ENCODE assay signal across 8 cellular contexts in genomic region chr3:42013652-42014442, GRCh38. TPM values are rescaled to one million over a fixed set of nuclear protein-coding genes. Genes with fewer than 3 reads are reported as not detected.
DNase-seq lines count a peak whose midpoint lies in the region; ATAC-seq, FAIRE-seq and TF ChIP-seq lines count a peak whose summit lies in the region.

No MANE protein-coding gene starts in this region.

- peaks cover 5 to 7% (median 6%) of the 10 kb centered on the region in 4 experiments; a peak in 6 of 7 replicates for H3K4me1 ChIP-seq in H1 (replicated peaks in 1 of 4; ENCODE audit: control insufficient read depth in 3 of 4, insufficient read depth in 4 of 4, low read length in 3 of 4)
- H3K4me1 ChIP-seq in muscle layer of colon (ENCODE audit: insufficient read depth, low read length): peaks cover 34% of the 10 kb centered on the region
- H3K4me1 ChIP-seq in tibial artery: peaks cover 0 to 35% (median 17%) of the 10 kb centered on the region in 4 donors

- no peaks in the 10 kb centered on the region for H3K9me3 Mint-ChIP-seq in activated CD4-positive, alpha-beta T cell treated with anti-CD3 and anti-CD28 coated beads, Interleukin-2, amount 10 ng/mL, durations not matched to agents 7 days and 5 days

- TF ChIP-seq RAD21 in H1 (IDR thresholded peaks at IDR 0.05 in 1 of 2, conservative IDR thresholded peaks at IDR 0.05 in 1 of 2; ENCODE audit: low read depth in 2 of 2, low read length in 2 of 2): no peak

- H3K27ac Mint-ChIP-seq in activated CD4-positive, alpha-beta T cell treated with anti-CD3 and anti-CD28 coated beads, Interleukin-2, amount 10 ng/mL, durations not matched to agents 7 days and 5 days: peak overlapping the region; percentile 94

- ATAC-seq in GM18868 (IDR thresholded peaks at IDR 0.05; ENCODE audit: unreplicated experiment) (peak; percentile 2), HG03439 (IDR thresholded peaks at IDR 0.05; ENCODE audit: unreplicated experiment) (peak; percentile 13)

- H3K79me1 ChIP-seq in H1 (ENCODE audit: low read depth, low read length): no peaks in the 10 kb centered on the region; the same call in 1 of the 2 replicates

- no peak overlapping the region for H3K14ac ChIP-seq in H1 (ENCODE audit: insufficient read length)

- H4K8ac ChIP-seq in H1 (ENCODE audit: extremely low read depth, insufficient read depth, low read length): peak overlapping the region; percentile 23; the same call in 1 of the 2 replicates

- no peak overlapping the region for H2AK5ac ChIP-seq in H1 (ENCODE audit: low read depth, low read length)

- TF ChIP-seq EP300 in H1 (IDR thresholded peaks at IDR 0.05; ENCODE audit: borderline replicate concordance in 1 of 2, low read depth in 2 of 2, low read length in 2 of 2): no peak

- no peak overlapping the region for H2BK5ac ChIP-seq in H1 (ENCODE audit: low read depth, low read length)

- H3K9me3 ChIP-seq in H1 (ENCODE audit: insufficient read depth in 2 of 2, low read depth in 1 of 2, low read length in 1 of 2): no peaks in the 10 kb centered on the region
- no peaks in the 10 kb centered on the region for H3K9me3 ChIP-seq in muscle layer of colon (ENCODE audit: low read length)
- no peaks in the 10 kb centered on the region for H3K9me3 ChIP-seq in tibial artery

- no peak overlapping the region for H3K4ac ChIP-seq in H1 (replicated peaks; ENCODE audit: insufficient read length, low read depth, low read length)

- H3K4me2 ChIP-seq in H1 (ENCODE audit: insufficient read depth in 1 of 2, low read depth in 2 of 2, low read length in 2 of 2): peak overlapping the region; percentile 81 to 96

- no peak overlapping the region for H3K23ac ChIP-seq in H1 (ENCODE audit: insufficient read length)

- no peak overlapping the region for H4K91ac ChIP-seq in H1 (replicated peaks; ENCODE audit: insufficient read length, low read length)

- H2BK15ac ChIP-seq in H1 (ENCODE audit: low read length): no peak overlapping the region

- peak in 1 of 2 experiments; percentile 23; a peak in 1 of 3 replicates for TF ChIP-seq POLR2A in H1 (IDR thresholded peaks at IDR 0.05; ENCODE audit: control extremely low read depth in 1 of 2, low read depth in 2 of 2, low read length in 2 of 2)

- H2AFZ ChIP-seq in H1 (ENCODE audit: low read length): no peak overlapping the region

- FAIRE-seq in H1 (lab: Jason Lieb, UNC): no peak

- no peak overlapping the region for H4K5ac ChIP-seq in H1 (ENCODE audit: insufficient read length, low read depth, low read length)

- peaks cover 6% of the 10 kb centered on the region for H3K36me3 Mint-ChIP-seq in activated CD4-positive, alpha-beta T cell treated with anti-CD3 and anti-CD28 coated beads, Interleukin-2, amount 10 ng/mL, durations not matched to agents 7 days and 5 days (ENCODE audit: low read depth)

- H3K27ac ChIP-seq in 22Rv1: peak overlapping the region; percentile 63
- H3K27ac ChIP-seq in H1 (ENCODE audit: low read depth, low read length): no peak overlapping the region
- peak overlapping the region; percentile 94 for H3K27ac ChIP-seq in muscle layer of colon (ENCODE audit: low read depth, low read length)
- peak overlapping the region; percentile 76 to 82 for H3K27ac ChIP-seq in tibial artery

- no peaks in the 10 kb centered on the region for H3K27me3 Mint-ChIP-seq in activated CD4-positive, alpha-beta T cell treated with anti-CD3 and anti-CD28 coated beads, Interleukin-2, amount 10 ng/mL, durations not matched to agents 7 days and 5 days

- WGBS in H1 (ENCODE audit: extremely low coverage in 1 of 2, insufficient coverage in 1 of 2, insufficient read length in 1 of 2, insufficient replicate concordance in 2 of 2, low coverage in 1 of 2, low lambda C conversion rate in 2 of 2, missing lambda C conversion rate in 1 of 2), 2 experiments: 3% methylated on average over 78 of the region's 110 CpGs; no CpG with 5 or more reads in 1 of the 2 experiments

- TF ChIP-seq CTCF in 22Rv1 (IDR thresholded peaks at IDR 0.05) (peak; percentile 24; the same call in 1 of the 2 replicates), H1 (IDR thresholded peaks at IDR 0.05; ENCODE audit: control extremely low read depth in 1 of 3, insufficient read depth in 1 of 3, low read depth in 1 of 3, low read length in 3 of 3) (no peak; a peak in 1 of 4 replicates), tibial artery (IDR thresholded peaks at IDR 0.05) (peak in 1 of 2 experiments; percentile 16)

- CTCF ChIA-PET in activated CD4-positive, alpha-beta T cell treated with anti-CD3 and anti-CD28 coated beads, Interleukin-2, amount 10 ng/mL, durations not matched to agents 7 days and 5 days (lab: Charles Lee): interaction anchor here (0.7 to 1.2 kb wide), 3 partner anchors 13 to 52 kb away, joined by 3 read pairs; partner anchors contain the start of gene ULK4
- CTCF ChIA-PET in H1 (lab: Charles Lee; ENCODE audit: partially characterized antibody): interaction anchor here (0.6 to 5.1 kb wide), 11 partner anchors 8 to 108 kb away, joined by 3 to 42 read pairs (median 5); no protein-coding TSS in a partner anchor

- peaks cover 15% of the 10 kb centered on the region for H3K23me2 ChIP-seq in H1 (ENCODE audit: low read depth, low read length)

- peaks cover 2 to 6% of the 10 kb centered on the region in 2 experiments for H4K20me1 ChIP-seq in H1 (replicated peaks in 1 of 2; ENCODE audit: control insufficient read depth in 1 of 2, insufficient read depth in 2 of 2, low read length in 2 of 2)

- peak overlapping the region; percentile 83 for H3K4me3 Mint-ChIP-seq in activated CD4-positive, alpha-beta T cell treated with anti-CD3 and anti-CD28 coated beads, Interleukin-2, amount 10 ng/mL, durations not matched to agents 7 days and 5 days

- H3K18ac ChIP-seq in H1 (ENCODE audit: extremely low read depth, low read length): 0 out of 2 replicates have a peak overlapping the region, but pooled peaks have one; percentile 42

- peak overlapping the region; percentile 24 to 80 (median 62); a peak in 6 of 7 replicates for H3K9ac ChIP-seq in H1 (replicated peaks in 1 of 4; ENCODE audit: extremely low read depth in 1 of 4, low read depth in 3 of 4, low read length in 3 of 4)
- H3K9ac ChIP-seq in muscle layer of colon (ENCODE audit: low read length): peak overlapping the region; percentile 59

- H3K4me3 ChIP-seq in H1 (ENCODE audit: extremely low read depth in 1 of 4, insufficient read depth in 2 of 4, low read depth in 3 of 4, low read length in 4 of 4) (peak overlapping the region; percentile 64 to 75 (median 70)), muscle layer of colon (ENCODE audit: low read depth in 1 of 2, low read length in 2 of 2) (peak overlapping the region; percentile 65 to 97), tibial artery (peak overlapping the region; percentile 73 to 88)

- intact Hi-C loops in tibial artery (cut with DNase I; ENCODE audit: low total_unique reads): loop anchor here (5.0 kb wide), 2 partner anchors 52 to 83 kb away; partner anchors contain the start of gene ULK4

- H3K36me3 ChIP-seq in H1 (ENCODE audit: control insufficient read depth in 2 of 4, insufficient read depth in 4 of 4, low read length in 3 of 4) (no peaks in the 10 kb centered on the region), muscle layer of colon (ENCODE audit: insufficient read depth, low read length) (no peaks in the 10 kb centered on the region), tibial artery (no peaks in the 10 kb centered on the region)

- peaks cover 4 to 45% of the 10 kb centered on the region in 2 experiments for H3K79me2 ChIP-seq in H1 (ENCODE audit: control insufficient read depth in 1 of 2, insufficient read depth in 2 of 2, low read length in 2 of 2)

- peaks cover 0 to 7% (median 4%) of the 10 kb centered on the region in 4 experiments; a peak in 4 of 7 replicates for H3K27me3 ChIP-seq in H1 (replicated peaks in 1 of 4; ENCODE audit: control insufficient read depth in 3 of 4, extremely low read depth in 1 of 4, insufficient read depth in 3 of 4, low read length in 3 of 4)
- no peaks in the 10 kb centered on the region for H3K27me3 ChIP-seq in muscle layer of colon (ENCODE audit: control insufficient read depth in 1 of 2, insufficient read depth in 2 of 2, low read length in 2 of 2)
- H3K27me3 ChIP-seq in tibial artery: no peaks in the 10 kb centered on the region

- H3K4me1 Mint-ChIP-seq in activated CD4-positive, alpha-beta T cell treated with anti-CD3 and anti-CD28 coated beads, Interleukin-2, amount 10 ng/mL, durations not matched to agents 7 days and 5 days: peaks cover 37% of the 10 kb centered on the region

- no peak overlapping the region for H3K56ac ChIP-seq in H1 (replicated peaks; ENCODE audit: insufficient read length, low read depth, low read length)

- peak; percentile 41 for DNase-seq in activated CD4-positive, alpha-beta T cell treated with anti-CD3 and anti-CD28 coated beads, Interleukin-2, amount 10 ng/mL, durations not matched to agents 7 days and 5 days
- DNase-seq in H1 (ENCODE audit: low read depth in 1 of 2, low spot score in 2 of 2) (peak in 1 of 2 experiments; percentile 62), tibial artery (peak; percentile 38 to 73), NCI-H187 (lab: John Stamatoyannopoulos, UW) (no peak)

- H2BK120ac ChIP-seq in H1 (replicated peaks; ENCODE audit: low read depth, low read length): no peak overlapping the region

- no peak overlapping the region for H2BK12ac ChIP-seq in H1 (ENCODE audit: low read depth, low read length)

- H2BK20ac ChIP-seq in H1 (ENCODE audit: low read length): no peak overlapping the region

- POLR2A ChIA-PET in activated CD4-positive, alpha-beta T cell treated with anti-CD3 and anti-CD28 coated beads, Interleukin-2, amount 10 ng/mL, durations not matched to agents 7 days and 5 days (lab: Charles Lee): no interaction called here
- POLR2A ChIA-PET in H1 (lab: Charles Lee; ENCODE audit: partially characterized antibody): interaction anchor here (0.6 to 2.1 kb wide), 4 partner anchors 11 to 86 kb away, joined by 3 to 8 read pairs (median 8); no protein-coding TSS in a partner anchor

TF ChIP-seq in H1, 55 proteins besides CTCF, POLR2A, EP300 and RAD21 (continues in another document):
- TF ChIP-seq KDM4A (IDR thresholded peaks at IDR 0.05; ENCODE audit: low read depth, low read length, severe bottlenecking) (peak; percentile 64), EZH2 (IDR thresholded peaks at IDR 0.05; ENCODE audit: low read depth, low read length, severe bottlenecking) (no peak), SRF (IDR thresholded peaks at IDR 0.05; ENCODE audit: low read depth, low read length) (no peak), KDM1A (IDR thresholded peaks at IDR 0.05; ENCODE audit: borderline replicate concordance, low read length) (no peak)

RNA-seq across cellular contexts. Expression of gene ULK4, which starts 51.9 kb away (rescaled TPM):
- 10 to 100 TPM; 21.0 to 21.6 TPM for total RNA-seq in activated CD4-positive, alpha-beta T cell treated with anti-CD3 and anti-CD28 coated beads, Interleukin-2, amount 10 ng/mL, durations not matched to agents 7 days and 5 days
- 8.8 and 10.8 TPM in 2 replicates for total RNA-seq in H1 (2021; fragmentation: NEBNext Ultra II Directional; extraction: Animal tissue kit (Norgen Biotek cat#: 25700))
- polyA plus RNA-seq in H1 (2011; rRNA removed): 2.2 and 3.0 TPM in 2 replicates
- polyA plus RNA-seq in H1 (2011; cell fraction: cytosol; rRNA removed): 4.0 TPM
- 5.9 TPM for polyA plus RNA-seq in H1 (2011; cell fraction: nucleus; rRNA removed)
- 3.1 to 3.9 TPM (median 3.3 TPM) in 4 replicates for polyA plus RNA-seq in H1 (2012, experiment 1 of 2)
- polyA plus RNA-seq in H1 (2012, experiment 2 of 2): 0.93 TPM
- polyA plus RNA-seq in H1 (2013, experiment 1 of 2): 2.9 TPM
- 2.5 TPM for polyA plus RNA-seq in H1 (2013, experiment 2 of 2)
- 22.2 and 29.3 TPM in 2 replicates for polyA minus RNA-seq in H1 (2011; rRNA and poly(A)+ RNA removed)
- 12.5 TPM for polyA minus RNA-seq in H1 (2011; cell fraction: cytosol; rRNA and poly(A)+ RNA removed)
- polyA minus RNA-seq in H1 (2011; cell fraction: nucleus; rRNA and poly(A)+ RNA removed): 75.6 TPM

Comparison
In these comparisons a context has a peak if more than half of its experiments do, and no peak if none do; other contexts are left out.
1. DNase-seq: peak in activated CD4-positive, alpha-beta T cell treated with anti-CD3 and anti-CD28 coated beads, Interleukin-2, amount 10 ng/mL, durations not matched to agents 7 days and 5 days (single experiment) and tibial artery (2 of 2); none in NCI-H187 (0 of 2).
2. Peak in every context shown above with its lines, with median percentiles within 50 percentile points of each other: H3K4me3 ChIP-seq.